Comparison of ENCODE assay signal across 14 cellular contexts in the genomic region with DNA sequence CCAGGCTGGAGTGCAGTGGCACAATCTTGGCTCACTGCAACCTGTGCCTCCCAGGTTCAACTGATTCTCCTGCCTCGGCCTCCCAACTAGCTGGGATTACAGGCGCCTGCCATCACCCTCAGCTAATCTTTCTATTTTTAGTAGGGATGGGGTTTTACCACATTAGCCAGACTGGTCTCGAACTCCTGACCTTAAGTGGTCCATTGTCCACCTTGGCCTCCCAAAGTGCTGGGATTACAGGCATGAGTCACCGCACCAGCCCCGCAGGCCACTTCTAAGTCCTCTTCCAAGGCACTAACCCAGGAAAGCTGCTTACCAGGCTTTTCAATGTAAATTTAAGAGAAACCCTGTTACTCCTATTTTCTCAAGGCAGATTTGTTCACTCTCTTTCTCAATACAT. TPM values are rescaled to one million over a fixed set of nuclear protein-coding genes. Genes with fewer than 3 reads are reported as not detected.
DNase-seq lines count a peak whose midpoint lies in the region; ATAC-seq, FAIRE-seq and TF ChIP-seq lines count a peak whose summit lies in the region.
"Had no signal": no experiment of that assay in that cellular context is flagged by ENCODE, and none has a peak within 500 bp of the region (broad histone marks: within the 10 kb centered on the region; RNA-seq: fewer than 3 reads in every experiment).

No MANE protein-coding gene starts in this region.

- ATAC-seq in stimulated activated naive CD8-positive, alpha-beta T cell treated with anti-CD3 and anti-CD28 coated beads, Interleukin-15, amount 100 ng/mL, for 72 hours, result no peak
- ATAC-seq in stimulated activated naive CD8-positive, alpha-beta T cell treated with anti-CD3 and anti-CD28 coated beads, Interleukin-15, Interleukin-2, amounts not matched to agents 100 U/mL and 50 U/mL, for 24 hours, result no peak
- no peak for ATAC-seq in GM18867 (IDR thresholded peaks at IDR 0.05; ENCODE audit: unreplicated experiment)
- no peak for ATAC-seq in stimulated activated naive B cell treated with anti-CD40 and anti-IgM and Interleukin-4, amounts not matched to agents 10 μg/mL and 1 μg/mL and 100 μg/mL, for 72 hours (replicated peaks)

- no peak for DNase-seq in stimulated activated naive CD8-positive, alpha-beta T cell treated with anti-CD3 and anti-CD28 coated beads, Interleukin-15, amount 100 ng/mL, for 72 hours
- no peak for DNase-seq in stimulated activated naive CD8-positive, alpha-beta T cell treated with anti-CD3 and anti-CD28 coated beads, Interleukin-15, Interleukin-2, amounts not matched to agents 100 U/mL and 50 U/mL, for 24 hours
- DNase-seq in SJSA1 (ENCODE audit: low read depth in 1 of 2, low spot score in 2 of 2) (peak; percentile 35 to 56), fibroblast of mammary gland (ENCODE audit: low read depth) (peak; percentile 41), NCI-H345 (lab: John Stamatoyannopoulos, UW) (no peak), RCC 7860 (ENCODE audit: low spot score) (no peak)
- no peak for DNase-seq in stimulated activated naive B cell treated with anti-CD40 and anti-IgM and Interleukin-4, amounts not matched to agents 10 μg/mL and 1 μg/mL and 100 μg/mL, for 72 hours
- DNase-seq: activated CD4-positive, CD25-positive, alpha-beta regulatory T cell treated with anti-CD3 and anti-CD28 coated beads, Interleukin-2, amount 50 U/mL, for 72 hours; DMS153; NCI-H1436 treated with DMSO at 0.1 percent for 48 hours had no signal

- peaks cover 9% of the 10 kb centered on the region for H3K4me1 ChIP-seq in SJSA1 (replicated peaks)
- H3K4me1 ChIP-seq: parathyroid adenoma had no signal

- no peaks in the 10 kb centered on the region for H3K9me3 ChIP-seq in SJSA1 (replicated peaks)
- H3K9me3 ChIP-seq: HAP-1 had no signal

- peak overlapping the region; percentile 55 to 90 for H3K27ac Mint-ChIP-seq in stimulated activated naive CD8-positive, alpha-beta T cell treated with anti-CD3 and anti-CD28 coated beads, Interleukin-15, amount 100 ng/mL, for 72 hours
- no peak overlapping the region for H3K27ac Mint-ChIP-seq in stimulated activated naive B cell treated with anti-CD40 and anti-IgM and Interleukin-4, amounts not matched to agents 10 μg/mL and 1 μg/mL and 100 μg/mL, for 72 hours

- H3K4me1 Mint-ChIP-seq in stimulated activated naive CD8-positive, alpha-beta T cell treated with anti-CD3 and anti-CD28 coated beads, Interleukin-15, amount 100 ng/mL, for 72 hours, result peaks cover 68% of the 10 kb centered on the region
- peaks cover 29 to 46% of the 10 kb centered on the region in 2 donors for H3K4me1 Mint-ChIP-seq in stimulated activated naive B cell treated with anti-CD40 and anti-IgM and Interleukin-4, amounts not matched to agents 10 μg/mL and 1 μg/mL and 100 μg/mL, for 72 hours

- peak overlapping the region; percentile 17 to 32 for H3K4me3 Mint-ChIP-seq in stimulated activated naive CD8-positive, alpha-beta T cell treated with anti-CD3 and anti-CD28 coated beads, Interleukin-15, amount 100 ng/mL, for 72 hours
- H3K4me3 Mint-ChIP-seq in stimulated activated naive B cell treated with anti-CD40 and anti-IgM and Interleukin-4, amounts not matched to agents 10 μg/mL and 1 μg/mL and 100 μg/mL, for 72 hours, result no peak overlapping the region
- H3K4me3 Mint-ChIP-seq: brain had no signal

- H3K27ac ChIP-seq in SJSA1, result peak overlapping the region; percentile 39; the same call in 1 of the 2 replicates
- H3K27ac ChIP-seq: parathyroid adenoma had no signal

- no peak for FAIRE-seq in RCC 7860 (lab: Jason Lieb, UNC)

- H3K27me3 Mint-ChIP-seq in stimulated activated naive CD8-positive, alpha-beta T cell treated with anti-CD3 and anti-CD28 coated beads, Interleukin-15, amount 100 ng/mL, for 72 hours, result no peaks in the 10 kb centered on the region
- H3K27me3 Mint-ChIP-seq in stimulated activated naive B cell treated with anti-CD40 and anti-IgM and Interleukin-4, amounts not matched to agents 10 μg/mL and 1 μg/mL and 100 μg/mL, for 72 hours, result no peaks in the 10 kb centered on the region

- no peaks in the 10 kb centered on the region for H3K27me3 ChIP-seq in SJSA1 (replicated peaks)

- no peaks in the 10 kb centered on the region for H3K9me3 Mint-ChIP-seq in stimulated activated naive CD8-positive, alpha-beta T cell treated with anti-CD3 and anti-CD28 coated beads, Interleukin-15, amount 100 ng/mL, for 72 hours
- no peaks in the 10 kb centered on the region for H3K9me3 Mint-ChIP-seq in stimulated activated naive B cell treated with anti-CD40 and anti-IgM and Interleukin-4, amounts not matched to agents 10 μg/mL and 1 μg/mL and 100 μg/mL, for 72 hours

- no peak for TF ChIP-seq CTCF in fibroblast of mammary gland (conservative IDR thresholded peaks at IDR 0.05; ENCODE audit: control insufficient read depth, insufficient read depth, low read depth, low read length)

- H3K4me3 ChIP-seq in SJSA1 (no peak overlapping the region), fibroblast of mammary gland (ENCODE audit: control insufficient read depth, low read depth, low read length) (no peak overlapping the region)
- H3K4me3 ChIP-seq: HAP-1 had no signal

- peaks cover 0 to 4% of the 10 kb centered on the region in 2 donors for H3K36me3 Mint-ChIP-seq in stimulated activated naive B cell treated with anti-CD40 and anti-IgM and Interleukin-4, amounts not matched to agents 10 μg/mL and 1 μg/mL and 100 μg/mL, for 72 hours

- H3K36me3 ChIP-seq in SJSA1, result no peaks in the 10 kb centered on the region
- H3K36me3 ChIP-seq: HAP-1 had no signal

RNA-seq across cellular contexts. Expression of gene DENND5A, which starts 50.4 kb away (rescaled TPM):
- 29.4 and 44.6 TPM in 2 replicates for total RNA-seq in SJSA1 (2014; rRNA removed; shearing (Covaris generic))

Comparison
In these comparisons a context has a peak if more than half of its experiments do, and no peak if none do; other contexts are left out.
1. DNase-seq: peak in SJSA1 (2 of 2) and fibroblast of mammary gland (single experiment); none in stimulated activated naive CD8-positive, alpha-beta T cell treated with anti-CD3 and anti-CD28 coated beads, Interleukin-15, amount 100 ng/mL, for 72 hours (0 of 2), stimulated activated naive CD8-positive, alpha-beta T cell treated with anti-CD3 and anti-CD28 coated beads, Interleukin-15, Interleukin-2, amounts not matched to agents 100 U/mL and 50 U/mL, for 24 hours (single experiment), NCI-H345 (single experiment), RCC 7860 (single experiment) and stimulated activated naive B cell treated with anti-CD40 and anti-IgM and Interleukin-4, amounts not matched to agents 10 μg/mL and 1 μg/mL and 100 μg/mL, for 72 hours (single experiment).
2. H3K4me3 Mint-ChIP-seq: peak in stimulated activated naive CD8-positive, alpha-beta T cell treated with anti-CD3 and anti-CD28 coated beads, Interleukin-15, amount 100 ng/mL, for 72 hours (2 of 2); none in stimulated activated naive B cell treated with anti-CD40 and anti-IgM and Interleukin-4, amounts not matched to agents 10 μg/mL and 1 μg/mL and 100 μg/mL, for 72 hours (0 of 2).